ENCODE assay signal across 10 cellular contexts in genomic region chr19:50204811-50205675, GRCh38. TPM values are rescaled to one million over a fixed set of nuclear protein-coding genes. Genes with fewer than 3 reads are reported as not detected.
A peak's percentile ranks its signal among the peaks of the same experiment; 100 is the strongest.
DNase-seq lines count a peak whose midpoint lies in the region; ATAC-seq and TF ChIP-seq lines count a peak whose summit lies in the region.
"Had no signal": no experiment of that assay in that cellular context is flagged by ENCODE, and none has a peak within 500 bp of the region (broad histone marks: within the 10 kb centered on the region; RNA-seq: fewer than 3 reads in every experiment).

No MANE protein-coding gene starts in this region.

- H3K36me3 ChIP-seq in ascending aorta (no peaks in the 10 kb centered on the region), testis (ENCODE audit: low read depth, missing control alignments) (no peaks in the 10 kb centered on the region)

- ATAC-seq in HG03354 (IDR thresholded peaks at IDR 0.05; ENCODE audit: poor library complexity, severe bottlenecking, unreplicated experiment) (no peak), HG03342 (IDR thresholded peaks at IDR 0.05; ENCODE audit: unreplicated experiment) (no peak)

- no peaks in the 10 kb centered on the region for H3K27me3 ChIP-seq in ascending aorta
- no peaks in the 10 kb centered on the region for H3K27me3 ChIP-seq in testis

- H3K4me1 ChIP-seq in ascending aorta (peaks cover 0 to 14% of the 10 kb centered on the region in 2 donors), testis (no peaks in the 10 kb centered on the region)

- intact Hi-C loops in ascending aorta (cut with DNase I): loop anchor here (2.0 to 10.0 kb wide), 2 partner anchors 30 to 310 kb away; partner anchors contain the start of genes ASPDH and JOSD2
- intact Hi-C loops in testis (cut with DNase I; ENCODE audit: low total_unique reads): no loop called here

- no peaks in the 10 kb centered on the region for H3K9me3 ChIP-seq in ascending aorta
- H3K9me3 ChIP-seq in testis: no peaks in the 10 kb centered on the region

- no peak for TF ChIP-seq POLR2A in testis (IDR thresholded peaks at IDR 0.05)

- 12 to 16% methylated on average over 8 to 23 of the region's 49 CpGs for WGBS in testis, 2 donors

- TF ChIP-seq CTCF in ascending aorta (IDR thresholded peaks at IDR 0.05) (no peak), testis (IDR thresholded peaks at IDR 0.05) (no peak)

- DNase-seq in activated CD4-positive, alpha-beta T cell treated with anti-CD3 and anti-CD28 coated beads, Interleukin-2, amount 50 U/mL, for 1 hour: peak; percentile 9
- no peak for DNase-seq in activated CD4-positive, alpha-beta T cell treated with anti-CD3 and anti-CD28 coated beads, Interleukin-2, amount 50 U/mL, for 48 hours
- DNase-seq in ascending aorta (ENCODE audit: low spot score in 2 of 2): no peak
- DNase-seq in left kidney (ENCODE audit: low read depth, low spot score): peak; percentile 91
- DNase-seq in testis: peak; percentile 41
- no peak for DNase-seq in cortex of kidney (lab: John Stamatoyannopoulos, UW)
- DNase-seq: erythroblast, T1000 had no signal

- H3K27ac ChIP-seq in ascending aorta (no peak overlapping the region), testis (no peak overlapping the region)

- peak overlapping the region; percentile 21 to 41 for H3K4me3 ChIP-seq in ascending aorta
- H3K4me3 ChIP-seq in testis: peak overlapping the region in 1 of 2 donors; percentile 35

RNA-seq across cellular contexts. Expression of gene MYH14, which starts 1.6 kb away (rescaled TPM):
- total RNA-seq in ascending aorta (8.6 TPM), testis (1 to 10 TPM; 7.8 to 7.9 TPM)
- polyA plus RNA-seq in testis (ENCODE audit: insufficient read depth, low read depth, low replicate concordance): 6.0 TPM

RNA-seq across cellular contexts. Expression of gene IZUMO2, which starts 42.0 kb away (rescaled TPM):
- total RNA-seq in ascending aorta (not detected), testis (10 to 100 TPM; 18.0 to 37.3 TPM)
- 56.1 TPM for polyA plus RNA-seq in testis (ENCODE audit: insufficient read depth, low read depth, low replicate concordance)

Comparison
In these comparisons a context has a peak if more than half of its experiments do, and no peak if none do; other contexts are left out.
1. DNase-seq: peak in activated CD4-positive, alpha-beta T cell treated with anti-CD3 and anti-CD28 coated beads, Interleukin-2, amount 50 U/mL, for 1 hour (single experiment), left kidney (single experiment) and testis (single experiment); none in activated CD4-positive, alpha-beta T cell treated with anti-CD3 and anti-CD28 coated beads, Interleukin-2, amount 50 U/mL, for 48 hours (0 of 2), ascending aorta (0 of 2) and cortex of kidney (single experiment).
2. RNA of gene IZUMO2, which starts 42.0 kb away (total RNA-seq): 18.0 to 37.3 TPM in testis; not detected in ascending aorta (single experiment); every median in the first group is over 10 times any median in the second.